32 cellular contexts compared by ENCODE assay signal in the genomic region with DNA sequence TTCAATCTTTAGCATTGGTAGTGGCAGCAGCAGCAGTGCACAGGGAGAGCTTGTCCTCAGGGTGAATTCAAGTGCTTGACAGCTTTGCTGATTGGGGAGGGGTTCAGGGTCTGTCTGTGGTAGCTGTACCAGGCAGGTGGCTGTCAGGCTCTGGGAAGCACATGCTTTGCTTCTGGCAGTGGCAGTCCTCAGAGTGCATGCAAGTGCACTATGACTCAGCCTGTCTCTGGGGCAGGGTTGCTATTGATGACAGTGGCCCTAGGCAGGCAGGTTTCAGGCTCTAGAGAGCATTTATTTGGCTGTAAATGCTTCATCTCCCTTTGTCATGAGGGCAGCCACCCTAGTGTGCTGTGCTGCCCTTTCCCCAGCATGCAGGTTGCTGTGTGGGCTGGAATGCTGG.
DNase-seq lines count a peak whose midpoint lies in the region; ATAC-seq and TF ChIP-seq lines count a peak whose summit lies in the region.
"Had no signal": no experiment of that assay in that cellular context is flagged by ENCODE, and none has a peak within 500 bp of the region (broad histone marks: within the 10 kb centered on the region; RNA-seq: fewer than 3 reads in every experiment).

No MANE protein-coding gene starts in this region.

- peaks cover 28% of the 10 kb centered on the region for H3K4me1 Mint-ChIP-seq in endodermal cell
- H3K4me1 Mint-ChIP-seq: activated CD4-positive, alpha-beta T cell treated with anti-CD3 and anti-CD28 coated beads for 36 hours; natural killer cell; stimulated activated memory B cell treated with anti-CD40 and anti-IgM and Interleukin-4, amounts not matched to agents 10 μg/mL and 1 μg/mL and 100 μg/mL, for 72 hours had no signal

- no peak overlapping the region for H3K23ac ChIP-seq in trophoblast cell (ENCODE audit: low read length)

- in situ Hi-C loops in G401 (cut with HindIII; ENCODE audit: low sequenced_read_pairs) = no loop called here

- ATAC-seq in GM18868 (IDR thresholded peaks at IDR 0.05; ENCODE audit: unreplicated experiment) (peak; percentile 62), GM21447 (IDR thresholded peaks at IDR 0.05; ENCODE audit: unreplicated experiment) (no peak)
- ATAC-seq: activated CD4-positive, alpha-beta T cell treated with anti-CD3 and anti-CD28 coated beads for 36 hours; gastrocnemius medialis; left ventricle myocardium superior; stimulated activated memory B cell treated with anti-CD40 and anti-IgM and Interleukin-4, amounts not matched to agents 10 μg/mL and 1 μg/mL and 100 μg/mL, for 72 hours had no signal

- H3K9ac ChIP-seq in endodermal cell (ENCODE audit: extremely low read depth, low read length, poor library complexity, severe bottlenecking) (no peak overlapping the region), trophoblast cell (ENCODE audit: low read length) (no peak overlapping the region)

- no peak overlapping the region for H3K18ac ChIP-seq in trophoblast cell (ENCODE audit: low read length)

- H2BK5ac ChIP-seq in trophoblast cell (ENCODE audit: low read depth, low read length, poor library complexity) = no peak overlapping the region

- H3K4me2 ChIP-seq in trophoblast cell (ENCODE audit: low read length) = no peak overlapping the region

- H3K9me3 ChIP-seq in endodermal cell (ENCODE audit: control insufficient read depth, low read length) = peaks cover 19% of the 10 kb centered on the region
- no peaks in the 10 kb centered on the region for H3K9me3 ChIP-seq in trophoblast cell (ENCODE audit: insufficient read depth, low read depth, low read length)
- H3K9me3 ChIP-seq: esophagus squamous epithelium, gastrocnemius medialis, testis had no signal

- H3K27me3 ChIP-seq in endodermal cell (ENCODE audit: control insufficient read depth, insufficient read depth, low read length, poor library complexity, severe bottlenecking) (no peaks in the 10 kb centered on the region), trophoblast cell (ENCODE audit: insufficient read depth, low read length) (no peaks in the 10 kb centered on the region)
- H3K27me3 ChIP-seq: esophagus squamous epithelium, gastrocnemius medialis, right atrium auricular region, spleen, testis had no signal

- H3K79me2 ChIP-seq in trophoblast cell (ENCODE audit: control insufficient read depth, insufficient read depth, low read length, poor library complexity) = no peaks in the 10 kb centered on the region

- no peaks in the 10 kb centered on the region for H3K79me1 ChIP-seq in trophoblast cell (ENCODE audit: low read length)

- no peak overlapping the region for H3K4me3 Mint-ChIP-seq in endodermal cell
- H3K4me3 Mint-ChIP-seq: activated CD4-positive, alpha-beta T cell treated with anti-CD3 and anti-CD28 coated beads for 36 hours; natural killer cell; stimulated activated memory B cell treated with anti-CD40 and anti-IgM and Interleukin-4, amounts not matched to agents 10 μg/mL and 1 μg/mL and 100 μg/mL, for 72 hours had no signal

- no peak overlapping the region for H4K8ac ChIP-seq in trophoblast cell (ENCODE audit: low read depth, low read length)

- H3K36me3 Mint-ChIP-seq in endodermal cell (ENCODE audit: low read depth) = no peaks in the 10 kb centered on the region
- H3K36me3 Mint-ChIP-seq: natural killer cell; stimulated activated memory B cell treated with anti-CD40 and anti-IgM and Interleukin-4, amounts not matched to agents 10 μg/mL and 1 μg/mL and 100 μg/mL, for 72 hours had no signal

- H2BK120ac ChIP-seq in trophoblast cell (ENCODE audit: insufficient read depth, low read length, poor library complexity) = no peak overlapping the region

- peaks cover 14% of the 10 kb centered on the region for H3K4me1 ChIP-seq in endodermal cell (ENCODE audit: control insufficient read depth, insufficient read depth, low read length)
- H3K4me1 ChIP-seq in trophoblast cell (ENCODE audit: control insufficient read depth in 1 of 2, insufficient read depth in 2 of 2, low read length in 2 of 2) = peaks cover 24% of the 10 kb centered on the region in 2 experiments
- H3K4me1 ChIP-seq: esophagus squamous epithelium, gastrocnemius medialis, right atrium auricular region, spleen, testis had no signal

- H3K27me3 Mint-ChIP-seq in endodermal cell (ENCODE audit: insufficient read depth) = no peaks in the 10 kb centered on the region
- H3K27me3 Mint-ChIP-seq: activated CD4-positive, alpha-beta T cell treated with anti-CD3 and anti-CD28 coated beads for 36 hours; stimulated activated memory B cell treated with anti-CD40 and anti-IgM and Interleukin-4, amounts not matched to agents 10 μg/mL and 1 μg/mL and 100 μg/mL, for 72 hours had no signal

- H3K4me3 ChIP-seq in endodermal cell (ENCODE audit: low read length) (no peak overlapping the region), trophoblast cell (ENCODE audit: low read depth, low read length) (peak overlapping the region; percentile 6)
- H3K4me3 ChIP-seq: esophagus squamous epithelium, gastrocnemius medialis, right atrium auricular region, spleen, testis had no signal

- H3K4ac ChIP-seq in trophoblast cell (ENCODE audit: low read depth, low read length) = no peak overlapping the region

- no peak overlapping the region for H4K12ac ChIP-seq in trophoblast cell (ENCODE audit: low read depth, low read length)

- no peak overlapping the region for H4K91ac ChIP-seq in trophoblast cell (ENCODE audit: low read depth, low read length)

- DNase-seq in NCI-H69 (lab: John Stamatoyannopoulos, UW) (peak; percentile 67), endodermal cell (peak; percentile 58), trophoblast cell (peak; percentile 88 to 90), NCI-H2227 (lab: John Stamatoyannopoulos, UW; ENCODE audit: unreplicated experiment) (no peak), RKO (ENCODE audit: low spot score) (no peak), G401 (ENCODE audit: low spot score) (no peak)
- DNase-seq: activated CD4-positive, alpha-beta T cell treated with anti-CD3 and anti-CD28 coated beads for 36 hours; activated CD8-positive, alpha-beta memory T cell treated with anti-CD3 and anti-CD28 coated beads for 24 hours; activated gamma-delta T cell treated with Interleukin-2 at 50 U/mL for 16 hours; activated T-cell treated with anti-CD3 and anti-CD28 coated beads, Interleukin-2, amount 50 U/mL, for 1 hour; C1 segment of cervical spinal cord; Calu3; effector CD4-positive, alpha-beta T cell; esophagus squamous epithelium; gastrocnemius medialis; hypothalamus; KBM-7; left ventricle myocardium superior; midbrain; MM.1S; natural killer cell; NCI-H1436 treated with DMSO at 0.1 percent for 48 hours; NCI-H2107; NCI-H524 treated with DMSO at 0.1 percent for 48 hours; spleen; stimulated activated CD4-positive, alpha-beta T cell treated with anti-CD3 and anti-CD28 coated beads, Interleukin-4, amount 100 ng/mL, for 1 hour; testis had no signal

- peaks cover 3% of the 10 kb centered on the region for H3K9me3 Mint-ChIP-seq in endodermal cell

- no peak for TF ChIP-seq CTCF in endodermal cell (conservative IDR thresholded peaks at IDR 0.05)

- no peak overlapping the region for H2AFZ ChIP-seq in trophoblast cell (ENCODE audit: insufficient read depth, low read length, poor library complexity)

- no peak overlapping the region for H3K27ac ChIP-seq in endodermal cell (ENCODE audit: low read depth, low read length)
- H3K27ac ChIP-seq in trophoblast cell (ENCODE audit: low read depth, low read length) = no peak overlapping the region
- H3K27ac ChIP-seq: esophagus squamous epithelium, gastrocnemius medialis, right atrium auricular region, RWPE1, spleen, testis had no signal

- H3K14ac ChIP-seq in trophoblast cell (ENCODE audit: low read length) = no peak overlapping the region

- H2BK12ac ChIP-seq in trophoblast cell (ENCODE audit: low read length) = no peak overlapping the region

- no peaks in the 10 kb centered on the region for H3K36me3 ChIP-seq in endodermal cell (ENCODE audit: control insufficient read depth, insufficient read depth, low read length)
- H3K36me3 ChIP-seq in trophoblast cell (ENCODE audit: control insufficient read depth in 1 of 2, insufficient read depth in 2 of 2, low read length in 2 of 2) = no peaks in the 10 kb centered on the region
- H3K36me3 ChIP-seq: esophagus squamous epithelium, gastrocnemius medialis, right atrium auricular region, spleen had no signal

- H2AK5ac ChIP-seq in trophoblast cell (ENCODE audit: low read length) = no peak overlapping the region

- no peak overlapping the region for H3K27ac Mint-ChIP-seq in endodermal cell
- H3K27ac Mint-ChIP-seq: activated CD4-positive, alpha-beta T cell treated with anti-CD3 and anti-CD28 coated beads for 36 hours; natural killer cell; stimulated activated memory B cell treated with anti-CD40 and anti-IgM and Interleukin-4, amounts not matched to agents 10 μg/mL and 1 μg/mL and 100 μg/mL, for 72 hours had no signal

Comparison
In these comparisons a context has a peak if more than half of its experiments do, and no peak if none do; other contexts are left out.
1. DNase-seq: peak in NCI-H69 (single experiment), endodermal cell (single experiment) and trophoblast cell (2 of 2); none in NCI-H2227 (single experiment), RKO (single experiment) and G401 (single experiment).